Comparison of ENCODE assay signal across 11 cellular contexts in genomic region chr9:109886617-109887016, GRCh38.
A peak's percentile ranks its signal among the peaks of the same experiment; 100 is the strongest.
DNase-seq lines count a peak whose midpoint lies in the region; ATAC-seq and TF ChIP-seq lines count a peak whose summit lies in the region.
"Had no signal": no experiment of that assay in that cellular context is flagged by ENCODE, and none has a peak within 500 bp of the region (broad histone marks: within the 10 kb centered on the region; RNA-seq: fewer than 3 reads in every experiment).

No MANE protein-coding gene starts in this region.

- no peaks in the 10 kb centered on the region for H3K9me3 ChIP-seq in gastrocnemius medialis

- no peaks in the 10 kb centered on the region for H3K36me3 ChIP-seq in gastrocnemius medialis

- H3K9me3 Mint-ChIP-seq in activated CD4-positive, alpha-beta T cell treated with anti-CD3 and anti-CD28 coated beads, Interleukin-2, amount 10 ng/mL, durations not matched to agents 7 days and 5 days, result peaks cover 5% of the 10 kb centered on the region
- no peaks in the 10 kb centered on the region for H3K9me3 Mint-ChIP-seq in T-helper 2 cell treated with Interferon-gamma antibody and Interleukin-4, amounts not matched to agents 5 μg/mL and 100 μg/mL, for 36 hours

- no peak for TF ChIP-seq CTCF in gastrocnemius medialis (IDR thresholded peaks at IDR 0.05 in 4 of 5, conservative IDR thresholded peaks at IDR 0.05 in 1 of 5)

- H3K27me3 Mint-ChIP-seq in activated CD4-positive, alpha-beta T cell treated with anti-CD3 and anti-CD28 coated beads, Interleukin-2, amount 10 ng/mL, durations not matched to agents 7 days and 5 days, result no peaks in the 10 kb centered on the region
- H3K27me3 Mint-ChIP-seq in T-helper 2 cell treated with Interferon-gamma antibody and Interleukin-4, amounts not matched to agents 5 μg/mL and 100 μg/mL, for 36 hours (ENCODE audit: low read depth), result no peaks in the 10 kb centered on the region

- in situ Hi-C loops in gastrocnemius medialis (cut with MboI; ENCODE audit: low sequenced_read_pairs in 4 of 4), result loop anchor here in 2 of 4 donors (25.0 kb wide), 2 partner anchors 299 to 324 kb away; no protein-coding TSS in a partner anchor

- H3K4me1 Mint-ChIP-seq in activated CD4-positive, alpha-beta T cell treated with anti-CD3 and anti-CD28 coated beads, Interleukin-2, amount 10 ng/mL, durations not matched to agents 7 days and 5 days, result peaks cover 67% of the 10 kb centered on the region
- H3K4me1 Mint-ChIP-seq in T-helper 2 cell treated with Interferon-gamma antibody and Interleukin-4, amounts not matched to agents 5 μg/mL and 100 μg/mL, for 36 hours (ENCODE audit: low read depth), result peaks cover 66% of the 10 kb centered on the region

- no peak overlapping the region for H3K4me3 ChIP-seq in gastrocnemius medialis

- peak overlapping the region; percentile 56 to 79 (median 68) for H3K27ac ChIP-seq in gastrocnemius medialis

- H3K36me3 Mint-ChIP-seq in activated CD4-positive, alpha-beta T cell treated with anti-CD3 and anti-CD28 coated beads, Interleukin-2, amount 10 ng/mL, durations not matched to agents 7 days and 5 days (ENCODE audit: low read depth), result peaks cover 2% of the 10 kb centered on the region
- H3K36me3 Mint-ChIP-seq in T-helper 2 cell treated with Interferon-gamma antibody and Interleukin-4, amounts not matched to agents 5 μg/mL and 100 μg/mL, for 36 hours (ENCODE audit: low read depth), result no peaks in the 10 kb centered on the region

- CTCF ChIA-PET in activated CD4-positive, alpha-beta T cell treated with anti-CD3 and anti-CD28 coated beads, Interleukin-2, amount 10 ng/mL, durations not matched to agents 7 days and 5 days (lab: Charles Lee), result interaction anchor here (1.0 to 2.4 kb wide), 7 partner anchors 11 to 270 kb away, joined by 3 to 9 read pairs (median 4); no protein-coding TSS in a partner anchor

- H3K4me3 Mint-ChIP-seq in activated CD4-positive, alpha-beta T cell treated with anti-CD3 and anti-CD28 coated beads, Interleukin-2, amount 10 ng/mL, durations not matched to agents 7 days and 5 days, result no peak overlapping the region
- H3K4me3 Mint-ChIP-seq in T-helper 2 cell treated with Interferon-gamma antibody and Interleukin-4, amounts not matched to agents 5 μg/mL and 100 μg/mL, for 36 hours, result peak overlapping the region; percentile 47

- peak; percentile 25 for DNase-seq in activated CD4-positive, alpha-beta T cell treated with anti-CD3 and anti-CD28 coated beads, Interleukin-2, amount 10 ng/mL, durations not matched to agents 7 days and 5 days
- DNase-seq in activated CD4-positive, alpha-beta T cell treated with anti-CD3 and anti-CD28 coated beads for 4 hours, result no peak
- peak; percentile 41 for DNase-seq in T-helper 2 cell treated with Interferon-gamma antibody and Interleukin-4, amounts not matched to agents 5 μg/mL and 100 μg/mL, for 36 hours (ENCODE audit: low spot score)
- no peak for DNase-seq in gastrocnemius medialis
- no peak for DNase-seq in NCI-H748 treated with DMSO at 0.1 percent for 48 hours (lab: John Stamatoyannopoulos, UW)
- DNase-seq in C1 segment of cervical spinal cord (lab: John Stamatoyannopoulos, UW), result no peak
- no peak for DNase-seq in NCI-H1436 (lab: John Stamatoyannopoulos, UW)
- DNase-seq: ACHN, aorta, NCI-H2081 treated with DMSO at 0.1 percent for 48 hours had no signal

- no peaks in the 10 kb centered on the region for H3K27me3 ChIP-seq in gastrocnemius medialis

- POLR2A ChIA-PET in activated CD4-positive, alpha-beta T cell treated with anti-CD3 and anti-CD28 coated beads, Interleukin-2, amount 10 ng/mL, durations not matched to agents 7 days and 5 days (lab: Charles Lee), result no interaction called here

- peak overlapping the region; percentile 90 for H3K27ac Mint-ChIP-seq in activated CD4-positive, alpha-beta T cell treated with anti-CD3 and anti-CD28 coated beads, Interleukin-2, amount 10 ng/mL, durations not matched to agents 7 days and 5 days
- peak overlapping the region; percentile 85 for H3K27ac Mint-ChIP-seq in T-helper 2 cell treated with Interferon-gamma antibody and Interleukin-4, amounts not matched to agents 5 μg/mL and 100 μg/mL, for 36 hours

- peak; percentile 60 for ATAC-seq in HG02973 (IDR thresholded peaks at IDR 0.05; ENCODE audit: unreplicated experiment)
- peak in 1 of 2 donors; percentile 17 for ATAC-seq in gastrocnemius medialis

- H3K4me1 ChIP-seq in gastrocnemius medialis, result peaks cover 28 to 31% of the 10 kb centered on the region in 2 donors

- TF ChIP-seq POLR2A in gastrocnemius medialis (IDR thresholded peaks at IDR 0.05), result no peak

- intact Hi-C loops in gastrocnemius medialis (cut with DNase I; ENCODE audit: low total_unique reads), result loop anchor here (1.0 to 10.0 kb wide), 3 partner anchors 19 to 442 kb away; no protein-coding TSS in a partner anchor

Comparison
In these comparisons a context has a peak if more than half of its experiments do, and no peak if none do; other contexts are left out.
1. DNase-seq: peak in activated CD4-positive, alpha-beta T cell treated with anti-CD3 and anti-CD28 coated beads, Interleukin-2, amount 10 ng/mL, durations not matched to agents 7 days and 5 days (single experiment) and T-helper 2 cell treated with Interferon-gamma antibody and Interleukin-4, amounts not matched to agents 5 μg/mL and 100 μg/mL, for 36 hours (single experiment); none in activated CD4-positive, alpha-beta T cell treated with anti-CD3 and anti-CD28 coated beads for 4 hours (0 of 2), gastrocnemius medialis (0 of 2), NCI-H748 treated with DMSO at 0.1 percent for 48 hours (single experiment), C1 segment of cervical spinal cord (0 of 14) and NCI-H1436 (single experiment).